ENCODE assay signal across 19 cellular contexts in the genomic region with DNA sequence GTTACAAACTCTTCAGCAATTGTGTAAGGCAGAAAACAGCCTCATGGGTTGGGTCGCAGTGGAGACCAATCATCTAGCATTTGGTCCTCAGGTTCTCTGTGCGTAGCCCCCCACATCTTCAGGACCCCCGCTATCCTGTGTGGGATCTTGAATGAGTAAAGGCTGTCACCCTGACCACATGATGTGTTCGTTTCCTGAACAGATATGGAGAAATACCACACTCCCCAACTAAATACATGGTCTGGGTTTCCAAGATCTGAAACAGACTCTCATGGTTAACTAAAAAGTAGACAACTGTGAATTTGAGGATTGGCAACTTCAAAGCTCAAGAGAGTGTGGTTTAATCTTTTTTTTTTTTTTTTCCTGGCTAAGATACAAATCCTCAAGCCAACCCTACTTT. TPM values are rescaled to one million over a fixed set of nuclear protein-coding genes. Genes with fewer than 3 reads are reported as not detected.
A peak's percentile ranks its signal among the peaks of the same experiment; 100 is the strongest.
DNase-seq lines count a peak whose midpoint lies in the region; ATAC-seq, FAIRE-seq and TF ChIP-seq lines count a peak whose summit lies in the region.
"Had no signal": no experiment of that assay in that cellular context is flagged by ENCODE, and none has a peak within 500 bp of the region (broad histone marks: within the 10 kb centered on the region; RNA-seq: fewer than 3 reads in every experiment).

No MANE protein-coding gene starts in this region.

- peak overlapping the region; percentile 28; the same call in 1 of the 2 replicates for H3K27ac ChIP-seq in VCaP
- H3K27ac ChIP-seq in astrocyte (ENCODE audit: low read depth, low read length): no peak overlapping the region
- H3K27ac ChIP-seq in SJCRH30: no peak overlapping the region
- H3K27ac ChIP-seq: RWPE1 had no signal

- H3K4me1 ChIP-seq in astrocyte (ENCODE audit: insufficient read depth, low read length) (no peaks in the 10 kb centered on the region), SJCRH30 (peaks cover 2% of the 10 kb centered on the region; the same call in 1 of the 2 replicates)

- H3K4me1 Mint-ChIP-seq in activated CD8-positive, alpha-beta memory T cell treated with anti-CD3 and anti-CD28 coated beads, Interleukin-2, amount 10 ng/mL, durations not matched to agents 7 days and 5 days: peaks cover 51% of the 10 kb centered on the region
- peaks cover 13% of the 10 kb centered on the region for H3K4me1 Mint-ChIP-seq in astrocyte (ENCODE audit: low read depth, unreplicated experiment)
- peaks cover 52% of the 10 kb centered on the region for H3K4me1 Mint-ChIP-seq in stimulated activated effector memory CD8-positive, alpha-beta T cell treated with anti-CD3 and anti-CD28 coated beads, Interleukin-12 subunit alpha, Interleukin-12 subunit beta, amount 100 ng/mL, for 72 hours

- peaks cover 26% of the 10 kb centered on the region for H3K36me3 Mint-ChIP-seq in activated CD8-positive, alpha-beta memory T cell treated with anti-CD3 and anti-CD28 coated beads, Interleukin-2, amount 10 ng/mL, durations not matched to agents 7 days and 5 days
- no peaks in the 10 kb centered on the region for H3K36me3 Mint-ChIP-seq in astrocyte (ENCODE audit: low read depth, unreplicated experiment)
- H3K36me3 Mint-ChIP-seq in stimulated activated effector memory CD8-positive, alpha-beta T cell treated with anti-CD3 and anti-CD28 coated beads, Interleukin-12 subunit alpha, Interleukin-12 subunit beta, amount 100 ng/mL, for 72 hours: no peaks in the 10 kb centered on the region

- no peaks in the 10 kb centered on the region for H3K9me3 Mint-ChIP-seq in activated CD8-positive, alpha-beta memory T cell treated with anti-CD3 and anti-CD28 coated beads, Interleukin-2, amount 10 ng/mL, durations not matched to agents 7 days and 5 days (ENCODE audit: low read depth)
- H3K9me3 Mint-ChIP-seq in astrocyte (ENCODE audit: unreplicated experiment): no peaks in the 10 kb centered on the region
- H3K9me3 Mint-ChIP-seq in stimulated activated effector memory CD8-positive, alpha-beta T cell treated with anti-CD3 and anti-CD28 coated beads, Interleukin-12 subunit alpha, Interleukin-12 subunit beta, amount 100 ng/mL, for 72 hours: no peaks in the 10 kb centered on the region

- H2AFZ ChIP-seq in astrocyte (ENCODE audit: low read depth, low read length): no peak overlapping the region

- H3K4me3 ChIP-seq in astrocyte (ENCODE audit: insufficient read depth, low read depth, low read length): no peak overlapping the region
- no peak overlapping the region for H3K4me3 ChIP-seq in SJCRH30

- H3K9ac ChIP-seq in astrocyte (ENCODE audit: low read length): no peak overlapping the region

- H3K4me3 Mint-ChIP-seq in activated CD8-positive, alpha-beta memory T cell treated with anti-CD3 and anti-CD28 coated beads, Interleukin-2, amount 10 ng/mL, durations not matched to agents 7 days and 5 days: no peak overlapping the region
- no peak overlapping the region for H3K4me3 Mint-ChIP-seq in astrocyte (ENCODE audit: unreplicated experiment)
- no peak overlapping the region for H3K4me3 Mint-ChIP-seq in stimulated activated effector memory CD8-positive, alpha-beta T cell treated with anti-CD3 and anti-CD28 coated beads, Interleukin-12 subunit alpha, Interleukin-12 subunit beta, amount 100 ng/mL, for 72 hours

- FAIRE-seq in astrocyte (lab: Jason Lieb, UNC): peak; percentile 58
- FAIRE-seq: GM12891 had no signal

- TF ChIP-seq CTCF in VCaP (conservative IDR thresholded peaks at IDR 0.05) (no peak), astrocyte (IDR thresholded peaks at IDR 0.05; ENCODE audit: insufficient read depth, low read depth, low read length) (no peak)

- no peaks in the 10 kb centered on the region for H4K20me1 ChIP-seq in astrocyte (ENCODE audit: insufficient read depth, low read length)

- no peak for DNase-seq in activated CD8-positive, alpha-beta memory T cell treated with anti-CD3 and anti-CD28 coated beads, Interleukin-2, amount 10 ng/mL, durations not matched to agents 7 days and 5 days
- no peak for DNase-seq in activated CD8-positive, alpha-beta memory T cell treated with anti-CD3 and anti-CD28 coated beads, Interleukin-2, amount 50 U/mL, for 48 hours
- DNase-seq in astrocyte (ENCODE audit: low read depth) (no peak), SW480 (ENCODE audit: low spot score) (no peak), SJCRH30 (no peak)
- no peak for DNase-seq in stimulated activated effector memory CD8-positive, alpha-beta T cell treated with anti-CD3 and anti-CD28 coated beads, Interleukin-12 subunit alpha, Interleukin-12 subunit beta, amount 100 ng/mL, for 72 hours (ENCODE audit: low spot score in 2 of 2)
- DNase-seq: HCEC 1CT, IMR-90, Kasumi-1, NCI-H1436 treated with DMSO at 0.1 percent for 48 hours, NCI-H2081 treated with DMSO at 0.1 percent for 48 hours, NCI-H2227 treated with DMSO at 0.1 percent for 48 hours, NCI-H526 had no signal

- H3K27me3 ChIP-seq in astrocyte (ENCODE audit: insufficient read depth, low read length) (no peaks in the 10 kb centered on the region), SJCRH30 (no peaks in the 10 kb centered on the region)

- peaks cover 48% of the 10 kb centered on the region for H3K79me2 ChIP-seq in astrocyte (ENCODE audit: insufficient read depth, low read length)

- no peak overlapping the region for H3K4me2 ChIP-seq in astrocyte (ENCODE audit: low read length)

- H3K27me3 Mint-ChIP-seq in activated CD8-positive, alpha-beta memory T cell treated with anti-CD3 and anti-CD28 coated beads, Interleukin-2, amount 10 ng/mL, durations not matched to agents 7 days and 5 days: no peaks in the 10 kb centered on the region
- H3K27me3 Mint-ChIP-seq in astrocyte (ENCODE audit: low read depth, unreplicated experiment): no peaks in the 10 kb centered on the region

- peak; percentile 27 for ATAC-seq in activated CD8-positive, alpha-beta memory T cell treated with anti-CD3 and anti-CD28 coated beads, Interleukin-2, amount 10 ng/mL, durations not matched to agents 7 days and 5 days
- no peak for ATAC-seq in stimulated activated effector memory CD8-positive, alpha-beta T cell treated with anti-CD3 and anti-CD28 coated beads, Interleukin-12 subunit alpha, Interleukin-12 subunit beta, amount 100 ng/mL, for 72 hours
- no peak for ATAC-seq in GM19023 (IDR thresholded peaks at IDR 0.05; ENCODE audit: unreplicated experiment)

- peak overlapping the region; percentile 3 for H3K27ac Mint-ChIP-seq in activated CD8-positive, alpha-beta memory T cell treated with anti-CD3 and anti-CD28 coated beads, Interleukin-2, amount 10 ng/mL, durations not matched to agents 7 days and 5 days
- H3K27ac Mint-ChIP-seq in astrocyte (ENCODE audit: unreplicated experiment): no peak overlapping the region
- peak overlapping the region; percentile 17 for H3K27ac Mint-ChIP-seq in stimulated activated effector memory CD8-positive, alpha-beta T cell treated with anti-CD3 and anti-CD28 coated beads, Interleukin-12 subunit alpha, Interleukin-12 subunit beta, amount 100 ng/mL, for 72 hours

- H3K36me3 ChIP-seq in astrocyte (ENCODE audit: insufficient read depth, low read length) (no peaks in the 10 kb centered on the region), SJCRH30 (no peaks in the 10 kb centered on the region)

- H3K9me3 ChIP-seq in astrocyte (ENCODE audit: insufficient read depth, low read depth, low read length) (no peaks in the 10 kb centered on the region), SJCRH30 (replicated peaks) (no peaks in the 10 kb centered on the region)

- CTCF ChIA-PET in activated CD8-positive, alpha-beta memory T cell treated with anti-CD3 and anti-CD28 coated beads, Interleukin-2, amount 10 ng/mL, durations not matched to agents 7 days and 5 days (lab: Charles Lee): interaction anchor here (1.3 kb wide), 1 partner anchor 23 kb away, joined by 4 read pairs; the partner anchor contains the start of gene DOCK10

RNA-seq across cellular contexts. Expression of gene DOCK10, which starts 23.2 kb away (rescaled TPM):
- 100 to 1,000 TPM; 251 to 271 TPM for total RNA-seq in activated CD8-positive, alpha-beta memory T cell treated with anti-CD3 and anti-CD28 coated beads, Interleukin-2, amount 10 ng/mL, durations not matched to agents 7 days and 5 days
- total RNA-seq in astrocyte: 6.3 and 7.7 TPM in 2 replicates
- 12.3 and 15.3 TPM in 2 replicates for total RNA-seq in SJCRH30 (2014; rRNA removed; shearing (Covaris generic))
- total RNA-seq: G401, HT-29 had no signal

Comparison
In these comparisons a context has a peak if more than half of its experiments do, and no peak if none do; other contexts are left out.
1. RNA of gene DOCK10, which starts 23.2 kb away (total RNA-seq): 251 to 271 TPM in activated CD8-positive, alpha-beta memory T cell treated with anti-CD3 and anti-CD28 coated beads, Interleukin-2, amount 10 ng/mL, durations not matched to agents 7 days and 5 days; 12.3 to 15.3 TPM in SJCRH30 and 6.3 to 7.7 TPM in astrocyte; every median in the first group is over 10 times any median in the second.